Comparison of ENCODE assay signal across 9 cellular contexts in genomic region chr6:43515808-43516207, GRCh38. TPM values are rescaled to one million over a fixed set of nuclear protein-coding genes. Genes with fewer than 3 reads are reported as not detected.
A peak's percentile ranks its signal among the peaks of the same experiment; 100 is the strongest.
DNase-seq lines count a peak whose midpoint lies in the region; ATAC-seq and TF ChIP-seq lines count a peak whose summit lies in the region.
"Had no signal": no experiment of that assay in that cellular context is flagged by ENCODE, and none has a peak within 500 bp of the region (broad histone marks: within the 10 kb centered on the region; RNA-seq: fewer than 3 reads in every experiment).

No MANE protein-coding gene starts in this region.

- TF ChIP-seq CTCF in CD4-positive, alpha-beta T cell (IDR thresholded peaks at IDR 0.05), result no peak
- no peak for TF ChIP-seq CTCF in NB4 (IDR thresholded peaks at IDR 0.05; ENCODE audit: low read depth, low read length)
- no peak for TF ChIP-seq CTCF in esophagus muscularis mucosa (IDR thresholded peaks at IDR 0.05)
- TF ChIP-seq CTCF in parathyroid adenoma (IDR thresholded peaks at IDR 0.05), result no peak

- H2AFZ ChIP-seq in parathyroid adenoma, result peak overlapping the region; percentile 70

- H3K27me3 ChIP-seq in CD4-positive, alpha-beta T cell (ENCODE audit: control insufficient read depth, insufficient read depth, low read length), result no peaks in the 10 kb centered on the region
- H3K27me3 ChIP-seq in esophagus muscularis mucosa, result no peaks in the 10 kb centered on the region
- H3K27me3 ChIP-seq in parathyroid adenoma (ENCODE audit: control insufficient read depth, insufficient read depth, low read length), result no peaks in the 10 kb centered on the region

- no peak for TF ChIP-seq EP300 in esophagus muscularis mucosa (IDR thresholded peaks at IDR 0.05)

- POLR2A ChIA-PET in CD4-positive, alpha-beta T cell (lab: Charles Lee), result interaction anchor here (1.3 to 2.4 kb wide), 3 partner anchors 88 to 341 kb away, joined by 4 to 10 read pairs (median 10); partner anchors contain the start of gene ABCC10
- POLR2A ChIA-PET in T-cell (lab: Charles Lee), result interaction anchor here in 1 of 2 donors (1.3 kb wide), 1 partner anchor 16 kb away, joined by 4 read pairs; no protein-coding TSS in a partner anchor
- POLR2A ChIA-PET in naive thymus-derived CD8-positive, alpha-beta T cell (lab: Charles Lee), result interaction anchor here (0.5 to 3.1 kb wide), 10 partner anchors 9 to 536 kb away, joined by 3 to 17 read pairs (median 4); partner anchors contain the start of genes ABCC10, DLK2, KLHDC3 and MEA1

- TF ChIP-seq POLR2A in NB4 (IDR thresholded peaks at IDR 0.05; ENCODE audit: extremely low read depth, insufficient read length), result no peak
- TF ChIP-seq POLR2A in esophagus muscularis mucosa (IDR thresholded peaks at IDR 0.05; ENCODE audit: low read depth), result no peak

- H3K27me3 Mint-ChIP-seq in CD4-positive, alpha-beta T cell, result no peaks in the 10 kb centered on the region
- no peaks in the 10 kb centered on the region for H3K27me3 Mint-ChIP-seq in T-cell
- no peaks in the 10 kb centered on the region for H3K27me3 Mint-ChIP-seq in naive thymus-derived CD8-positive, alpha-beta T cell

- no peaks in the 10 kb centered on the region for H3K9me3 ChIP-seq in CD4-positive, alpha-beta T cell (ENCODE audit: control insufficient read depth, low read length)
- H3K9me3 ChIP-seq in esophagus muscularis mucosa (no peaks in the 10 kb centered on the region), parathyroid adenoma (ENCODE audit: control insufficient read depth, low read length) (no peaks in the 10 kb centered on the region)

- H3K27ac Mint-ChIP-seq in CD4-positive, alpha-beta T cell, result no peak overlapping the region
- H3K27ac Mint-ChIP-seq in T-cell, result no peak overlapping the region
- H3K27ac Mint-ChIP-seq in naive thymus-derived CD8-positive, alpha-beta T cell, result peak overlapping the region in 1 of 10 donors; percentile 34

- no peak overlapping the region for H3K4me3 Mint-ChIP-seq in CD4-positive, alpha-beta T cell
- H3K4me3 Mint-ChIP-seq in T-cell, result no peak overlapping the region
- no peak overlapping the region for H3K4me3 Mint-ChIP-seq in naive thymus-derived CD8-positive, alpha-beta T cell
- H3K4me3 Mint-ChIP-seq: activated T-cell treated with anti-CD3 and anti-CD28 coated beads, Interleukin-2, amount 50 U/mL, for 4 hours had no signal

- peak overlapping the region; percentile 81 for H3K27ac ChIP-seq in CD4-positive, alpha-beta T cell (ENCODE audit: low read depth, low read length)
- H3K27ac ChIP-seq in esophagus muscularis mucosa (replicated peaks in 1 of 4) (peak overlapping the region in 3 of 4 donors; percentile 85 to 89 (median 87)), parathyroid adenoma (peak overlapping the region; percentile 81)

- no peaks in the 10 kb centered on the region for H3K9me3 Mint-ChIP-seq in CD4-positive, alpha-beta T cell
- H3K9me3 Mint-ChIP-seq in T-cell, result no peaks in the 10 kb centered on the region
- no peaks in the 10 kb centered on the region for H3K9me3 Mint-ChIP-seq in naive thymus-derived CD8-positive, alpha-beta T cell
- H3K9me3 Mint-ChIP-seq: activated T-cell treated with anti-CD3 and anti-CD28 coated beads, Interleukin-2, amount 50 U/mL, for 4 hours had no signal

- peaks cover 27% of the 10 kb centered on the region for H3K36me3 Mint-ChIP-seq in CD4-positive, alpha-beta T cell (ENCODE audit: low read depth)
- H3K36me3 Mint-ChIP-seq in T-cell, result peaks cover 39% of the 10 kb centered on the region
- H3K36me3 Mint-ChIP-seq in naive thymus-derived CD8-positive, alpha-beta T cell, result peaks cover 0 to 46% (median 8%) of the 10 kb centered on the region in 3 donors

- H3K36me3 ChIP-seq in esophagus muscularis mucosa, result peaks cover 53 to 69% (median 60%) of the 10 kb centered on the region in 4 donors
- H3K36me3 ChIP-seq in parathyroid adenoma (ENCODE audit: control insufficient read depth, insufficient read depth, low read length), result no peaks in the 10 kb centered on the region

- intact Hi-C loops in CD4-positive, alpha-beta T cell (cut with DNase I, micrococcal nuclease), result loop anchor here in 1 of 2 experiments (2.0 to 5.0 kb wide), 5 partner anchors 39 to 589 kb away; partner anchors contain the start of genes ABCC10, CNPY3, GTPBP2 and SRF
- intact Hi-C loops in esophagus muscularis mucosa (cut with DNase I), result loop anchor here (10.0 kb wide), 1 partner anchor 341 kb away; the partner anchor contains the start of gene SRF

- H3K4me1 Mint-ChIP-seq in CD4-positive, alpha-beta T cell (ENCODE audit: low read depth), result peaks cover 28% of the 10 kb centered on the region
- peaks cover 38 to 40% (median 39%) of the 10 kb centered on the region in 3 donors for H3K4me1 Mint-ChIP-seq in T-cell
- peaks cover 10 to 17% (median 15%) of the 10 kb centered on the region in 4 donors for H3K4me1 Mint-ChIP-seq in naive thymus-derived CD8-positive, alpha-beta T cell

- H3K4me2 ChIP-seq in parathyroid adenoma (ENCODE audit: low read length), result peak overlapping the region; percentile 98

- H3K4me1 ChIP-seq in esophagus muscularis mucosa (peaks cover 43 to 58% (median 55%) of the 10 kb centered on the region in 4 donors), parathyroid adenoma (peaks cover 18% of the 10 kb centered on the region)

- H3K79me2 ChIP-seq in parathyroid adenoma, result peaks cover 23% of the 10 kb centered on the region

- no peak for ATAC-seq in CD4-positive, alpha-beta T cell (ENCODE audit: poor library complexity)
- no peak for ATAC-seq in T-cell (replicated peaks in 1 of 4)
- ATAC-seq in naive thymus-derived CD8-positive, alpha-beta T cell, result no peak

- CTCF ChIA-PET in CD4-positive, alpha-beta T cell (lab: Charles Lee), result interaction anchor here (1.7 kb wide), 1 partner anchor 9 kb away, joined by 10 read pairs; no protein-coding TSS in a partner anchor
- CTCF ChIA-PET in T-cell (lab: Charles Lee), result interaction anchor here in 1 of 2 donors (2.5 kb wide), 1 partner anchor 9 kb away, joined by 10 read pairs; no protein-coding TSS in a partner anchor

- no peak overlapping the region for H3K9ac ChIP-seq in parathyroid adenoma

- peak overlapping the region; percentile 93 for H3K4me3 ChIP-seq in NB4 (ENCODE audit: low read depth, low read length)
- H3K4me3 ChIP-seq in esophagus muscularis mucosa, result peak overlapping the region; percentile 77 to 92 (median 86)
- peak overlapping the region; percentile 99 for H3K4me3 ChIP-seq in parathyroid adenoma (ENCODE audit: low read depth, low read length)

- WGBS in esophagus muscularis mucosa, result 75% methylated on average over 9 of the region's 9 CpGs

- no peak for DNase-seq in CD4-positive, alpha-beta T cell
- DNase-seq in NB4 (ENCODE audit: low read depth), result no peak
- no peak for DNase-seq in esophagus muscularis mucosa (ENCODE audit: extremely low spot score)
- DNase-seq in T-cell, result no peak
- DNase-seq in CD1c-positive myeloid dendritic cell (ENCODE audit: extremely low spot score), result no peak
- DNase-seq in naive thymus-derived CD8-positive, alpha-beta T cell, result no peak
- DNase-seq in epidermal melanocyte (ENCODE audit: insufficient read length, low spot score), result no peak
- DNase-seq: activated T-cell treated with anti-CD3 and anti-CD28 coated beads, Interleukin-2, amount 50 U/mL, for 4 hours had no signal

RNA-seq across cellular contexts. Expression of gene YIPF3, which starts 0.9 kb away (rescaled TPM):
- 10 to 100 TPM; 36.5 to 37.9 TPM for total RNA-seq in CD4-positive, alpha-beta T cell
- 10 to 100 TPM; 73.6 to 96.9 (median 84.9) TPM for total RNA-seq in esophagus muscularis mucosa
- 10 to 100 TPM; 43.7 to 85.0 (median 80.0) TPM for total RNA-seq in T-cell
- 10 to 100 TPM; 77.0 to 77.5 TPM for total RNA-seq in naive thymus-derived CD8-positive, alpha-beta T cell
- polyA plus RNA-seq in naive thymus-derived CD8-positive, alpha-beta T cell, result 10 to 100 TPM; 58.4 to 70.4 (median 68.3) TPM

RNA-seq across cellular contexts. Expression of gene POLR1C, which starts 1.1 kb away (rescaled TPM):
- 10 to 100 TPM; 46.6 to 47.8 TPM for total RNA-seq in CD4-positive, alpha-beta T cell
- 10 to 100 TPM in 3 of 4 donors, 1 to 10 TPM in 1; 9.1 to 30.3 (median 17.6) TPM for total RNA-seq in esophagus muscularis mucosa
- total RNA-seq in T-cell, result 10 to 100 TPM; 42.3 to 49.8 (median 46.1) TPM
- 10 to 100 TPM; 47.9 to 51.9 TPM for total RNA-seq in naive thymus-derived CD8-positive, alpha-beta T cell
- polyA plus RNA-seq in naive thymus-derived CD8-positive, alpha-beta T cell, result 10 to 100 TPM in 2 of 3 donors, 1 to 10 TPM in 1; 9.4 to 23.2 (median 14.6) TPM

RNA-seq across cellular contexts. Expression of gene LRRC73, which starts 5.7 kb away (rescaled TPM):
- total RNA-seq in CD4-positive, alpha-beta T cell, result under 1 TPM; 0.45 to 0.52 TPM
- 1 to 10 TPM in 1 of 4 donors, under 1 TPM in 2, not detected in 1; 0.50 to 1.4 (median 0.75) TPM for total RNA-seq in esophagus muscularis mucosa
- under 1 TPM in 3 of 5 donors, not detected in 2; 0.53 to 0.95 (median 0.76) TPM for total RNA-seq in T-cell
- total RNA-seq in naive thymus-derived CD8-positive, alpha-beta T cell, result under 1 TPM; 0.41 to 0.49 TPM
- polyA plus RNA-seq in naive thymus-derived CD8-positive, alpha-beta T cell, result not detected

RNA-seq across cellular contexts. Expression of gene TJAP1, which starts 38.4 kb away (rescaled TPM):
- total RNA-seq in CD4-positive, alpha-beta T cell, result 10 to 100 TPM; 23.6 to 24.4 TPM
- 10 to 100 TPM; 19.9 to 34.4 (median 26.4) TPM for total RNA-seq in esophagus muscularis mucosa
- 10 to 100 TPM; 30.8 to 51.9 (median 50.6) TPM for total RNA-seq in T-cell
- 10 to 100 TPM; 47.7 to 54.7 TPM for total RNA-seq in naive thymus-derived CD8-positive, alpha-beta T cell
- 10 to 100 TPM in 1 of 3 donors, 1 to 10 TPM in 2; 5.1 to 12.1 (median 8.4) TPM for polyA plus RNA-seq in naive thymus-derived CD8-positive, alpha-beta T cell
